10 cellular contexts compared by ENCODE assay signal in the genomic region with DNA sequence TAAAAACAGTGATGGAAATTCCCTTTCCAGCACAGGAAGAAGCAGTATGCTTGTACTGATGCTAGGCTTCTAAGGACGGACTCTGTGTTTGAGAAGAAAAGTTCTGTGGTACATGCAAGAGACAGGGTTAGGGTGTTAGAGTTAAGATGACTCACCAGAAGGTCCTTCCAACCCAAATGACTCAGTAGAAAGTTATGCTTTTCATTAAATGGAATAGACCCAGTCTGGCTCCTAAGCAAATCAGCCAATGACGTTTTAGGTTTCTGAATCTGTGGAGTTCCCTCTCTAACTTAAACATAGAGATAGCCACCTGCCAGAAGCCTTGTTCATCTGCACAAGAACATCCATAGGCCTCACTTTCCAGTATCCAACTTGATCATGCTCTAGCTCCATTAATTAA. TPM values are rescaled to one million over a fixed set of nuclear protein-coding genes. Genes with fewer than 3 reads are reported as not detected.
A peak's percentile ranks its signal among the peaks of the same experiment; 100 is the strongest.
DNase-seq lines count a peak whose midpoint lies in the region; ATAC-seq and TF ChIP-seq lines count a peak whose summit lies in the region.
"Had no signal": no experiment of that assay in that cellular context is flagged by ENCODE, and none has a peak within 500 bp of the region (broad histone marks: within the 10 kb centered on the region; RNA-seq: fewer than 3 reads in every experiment).

No MANE protein-coding gene starts in this region.

- no peak overlapping the region for H3K27ac Mint-ChIP-seq in neural crest cell (ENCODE audit: unreplicated experiment)
- H3K27ac Mint-ChIP-seq: activated B cell treated with CpG ODN at 0.5 μM for 24 hours had no signal

- DNase-seq in Daoy (ENCODE audit: low read depth) (peak; percentile 93), mammary epithelial cell (peak; percentile 96), neural crest cell (ENCODE audit: low read depth, low spot score) (no peak), NCI-H2227 treated with DMSO at 0.1 percent for 48 hours (lab: John Stamatoyannopoulos, UW) (no peak), inferior parietal cortex (ENCODE audit: extremely low spot score) (no peak), MV-4-11 (lab: John Stamatoyannopoulos, UW) (no peak)
- DNase-seq: activated B cell treated with CpG ODN at 0.5 μM for 24 hours had no signal

- H3K36me3 ChIP-seq in mammary epithelial cell (ENCODE audit: insufficient read depth, low read length): peaks cover 30% of the 10 kb centered on the region

- H3K9ac ChIP-seq in mammary epithelial cell (ENCODE audit: insufficient read depth, low read length): peak overlapping the region; percentile 100

- peaks cover 21% of the 10 kb centered on the region for H3K4me1 Mint-ChIP-seq in neural crest cell

- H3K4me2 ChIP-seq in mammary epithelial cell (ENCODE audit: insufficient read depth, low read depth, low read length): peak overlapping the region; percentile 92

- no TSS peak for BruUV-seq in mammary epithelial cell (replicated peaks; lab: Mats Ljungman, UMichigan)

- peak overlapping the region; percentile 17 for H3K4me3 Mint-ChIP-seq in neural crest cell
- H3K4me3 Mint-ChIP-seq: activated B cell treated with CpG ODN at 0.5 μM for 24 hours had no signal

- H3K27me3 Mint-ChIP-seq in neural crest cell (ENCODE audit: low read depth): peaks cover 84% of the 10 kb centered on the region

- no peaks in the 10 kb centered on the region for H3K27me3 ChIP-seq in mammary epithelial cell (ENCODE audit: insufficient read depth, low read length)

- peaks cover 90% of the 10 kb centered on the region for H3K79me2 ChIP-seq in mammary epithelial cell (ENCODE audit: insufficient read depth, low read length)

- intact Hi-C loops in mammary epithelial cell (cut with micrococcal nuclease): loop anchor here (5.0 kb wide), 2 partner anchors 225 to 1030 kb away; a partner anchor contains a TSS

- TF ChIP-seq CTCF in mammary epithelial cell (conservative IDR thresholded peaks at IDR 0.05 in 1 of 2, IDR thresholded peaks at IDR 0.05 in 1 of 2; ENCODE audit: extremely low read depth in 1 of 2, insufficient read depth in 1 of 2, low read depth in 1 of 2, low read length in 2 of 2) (no peak), neural crest cell (conservative IDR thresholded peaks at IDR 0.05) (no peak)

- dilution Hi-C loops in mammary epithelial cell (cut with HindIII; ENCODE audit: low sequenced_read_pairs): loop anchor here (5.0 to 10.0 kb wide), 4 partner anchors 88 to 915 kb away; no protein-coding TSS in a partner anchor

- H4K20me1 ChIP-seq in mammary epithelial cell (ENCODE audit: insufficient read depth, low read length): no peaks in the 10 kb centered on the region

- TF ChIP-seq EP300 in Ishikawa (IDR thresholded peaks at IDR 0.05; ENCODE audit: borderline replicate concordance): peak; percentile 30; the same call in 1 of the 2 replicates

- H3K36me3 Mint-ChIP-seq in neural crest cell (ENCODE audit: low read depth): no peaks in the 10 kb centered on the region

- ATAC-seq in GM18502 (IDR thresholded peaks at IDR 0.05; ENCODE audit: poor library complexity, unreplicated experiment): no peak

- no peaks in the 10 kb centered on the region for H3K9me3 Mint-ChIP-seq in neural crest cell
- H3K9me3 Mint-ChIP-seq: activated B cell treated with CpG ODN at 0.5 μM for 24 hours had no signal

- 7% methylated on average over 2 of the region's 2 CpGs for WGBS in mammary epithelial cell (ENCODE audit: low coverage, missing lambda C conversion rate)

- no peak overlapping the region for H2AFZ ChIP-seq in mammary epithelial cell (ENCODE audit: low read depth, low read length)

- TF ChIP-seq RAD21 in Ishikawa (IDR thresholded peaks at IDR 0.05; ENCODE audit: low read depth): no peak

- H3K9me3 ChIP-seq in mammary epithelial cell (replicated peaks; ENCODE audit: insufficient read depth, low read length): no peaks in the 10 kb centered on the region

- CTCF ChIA-PET in mammary epithelial cell (lab: Charles Lee; ENCODE audit: low non-redundant PET): no interaction called here

- H3K4me1 ChIP-seq in mammary epithelial cell (ENCODE audit: insufficient read depth, low read length): peaks cover 28% of the 10 kb centered on the region

- H3K27ac ChIP-seq in mammary epithelial cell (ENCODE audit: insufficient read depth, low read depth, low read length): peak overlapping the region; percentile 100

- in situ Hi-C loops in mammary epithelial cell (cut with MboI; ENCODE audit: low sequenced_read_pairs in 2 of 2): loop anchor here in 1 of 2 donors (5.0 kb wide), 1 partner anchor 205 kb away; no protein-coding TSS in a partner anchor

- peak overlapping the region; percentile 0 to 95 (median 91) for H3K4me3 ChIP-seq in mammary epithelial cell (replicated peaks in 1 of 3; ENCODE audit: insufficient read depth in 1 of 3, low read depth in 2 of 3, low read length in 3 of 3)
- H3K4me3 ChIP-seq: lung had no signal

TF ChIP-seq in Ishikawa, 13 proteins besides CTCF, POLR2A, EP300 and RAD21:
- no peak for TF ChIP-seq ZBTB7A (IDR thresholded peaks at IDR 0.05; ENCODE audit: low read depth)
- TF ChIP-seq TEAD4 (IDR thresholded peaks at IDR 0.05): peak; percentile 57
- peak; percentile 32; the same call in 1 of the 2 replicates for TF ChIP-seq NFIC (IDR thresholded peaks at IDR 0.05)
- TF ChIP-seq, protein P1, sequence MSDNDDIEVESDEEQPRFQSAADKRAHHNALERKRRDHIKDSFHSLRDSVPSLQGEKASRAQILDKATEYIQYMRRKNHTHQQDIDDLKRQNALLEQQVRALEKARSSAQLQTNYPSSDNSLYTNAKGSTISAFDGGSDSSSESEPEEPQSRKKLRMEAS (IDR thresholded peaks at IDR 0.05): no peak
TF ChIP-seq in Ishikawa: peak in this region for 2.

RNA-seq across cellular contexts. Expression of a gene that starts 5.7 kb away (rescaled TPM):
- total RNA-seq in Daoy (2014; rRNA removed; shearing (Covaris generic)): 67.1 and 75.0 TPM in 2 replicates
- 100 to 1,000 TPM; 106 to 200 TPM for total RNA-seq in mammary epithelial cell
- polyA plus RNA-seq in mammary epithelial cell: 246 TPM
- 133 TPM for polyA minus RNA-seq in mammary epithelial cell
- total RNA-seq in neural crest cell: 0.27 and 0.56 TPM in 2 replicates
- total RNA-seq: activated B cell treated with CpG ODN at 0.5 μM for 24 hours had no signal

Comparison
In these comparisons a context has a peak if more than half of its experiments do, and no peak if none do; other contexts are left out.
1. DNase-seq: peak in Daoy (single experiment) and mammary epithelial cell (single experiment); none in neural crest cell (single experiment), NCI-H2227 treated with DMSO at 0.1 percent for 48 hours (single experiment), inferior parietal cortex (single experiment) and MV-4-11 (single experiment).
2. RNA of a gene that starts 5.7 kb away (total RNA-seq): 106 to 200 TPM in mammary epithelial cell and 67.1 to 75.0 TPM in Daoy; 0.27 to 0.56 TPM in neural crest cell; every median in the first group is over 10 times any median in the second.